8 cellular contexts compared by ENCODE assay signal in the genomic region with DNA sequence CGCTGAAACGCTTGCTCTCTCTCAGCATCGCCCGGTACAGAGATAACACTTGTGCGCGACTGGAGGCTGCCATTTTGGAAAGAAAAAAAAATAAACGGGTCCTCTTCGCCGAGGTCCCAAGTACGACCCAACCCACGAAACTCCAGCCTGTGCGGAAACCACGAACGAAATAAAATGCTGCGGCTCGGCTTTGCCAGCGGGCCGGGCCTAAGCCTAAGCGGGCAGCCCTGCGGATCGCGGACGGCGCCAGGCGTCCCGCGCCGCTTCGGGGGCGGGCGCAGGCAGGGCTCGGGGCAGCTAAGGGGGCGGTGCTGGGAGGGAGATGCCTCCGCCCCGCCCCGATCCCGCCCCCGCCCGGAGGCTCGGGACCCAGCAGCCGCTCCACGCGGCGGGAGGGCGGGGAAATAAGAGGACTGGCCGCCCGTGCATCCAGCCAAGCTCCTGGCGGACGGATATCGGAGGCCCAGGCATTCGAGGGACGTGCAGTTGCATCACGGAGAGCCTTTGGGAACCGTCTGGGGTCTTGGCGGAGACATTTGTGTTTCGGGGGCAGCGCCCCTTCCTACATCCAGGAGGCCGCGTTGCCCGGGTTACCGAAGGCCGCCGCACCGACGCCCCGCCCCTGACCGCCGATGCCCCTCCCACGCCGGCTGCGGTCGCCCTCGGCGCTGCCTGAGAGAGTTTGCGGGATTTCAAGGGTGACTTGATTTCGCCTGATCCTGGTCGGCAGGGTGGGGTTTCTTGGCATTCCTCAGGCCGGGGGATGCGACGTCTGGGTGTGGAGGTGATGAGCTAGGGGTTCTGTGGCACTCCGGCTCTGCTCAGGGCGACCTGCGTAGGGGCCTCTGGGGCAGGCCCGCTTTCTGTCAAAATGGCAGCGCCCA. TPM values are rescaled to one million over a fixed set of nuclear protein-coding genes. Genes with fewer than 3 reads are reported as not detected.
DNase-seq lines count a peak whose midpoint lies in the region; ATAC-seq lines count a peak whose summit lies in the region.

Gene FARS2, plus strand, starts transcription at position 853 of the 884 bp plus-strand sequence.
Gene LYRM4, minus strand, starts transcription at position 290 of the 884 bp plus-strand sequence. Its CDS starts 217 bp downstream, at position 73.

- peaks cover 36% of the 10 kb centered on the region for H3K79me1 ChIP-seq in mesenchymal stem cell (replicated peaks; ENCODE audit: low read length, poor library complexity, severe bottlenecking)

- H3K9me3 Mint-ChIP-seq in effector memory CD8-positive, alpha-beta T cell, result no peaks in the 10 kb centered on the region

- H2BK120ac ChIP-seq in mesenchymal stem cell (ENCODE audit: low read depth, low read length), result peak within 1 kb of the TSS; percentile 87

- peak within 1 kb of the TSS; percentile 100 for H2BK5ac ChIP-seq in mesenchymal stem cell (ENCODE audit: low read depth, low read length, poor library complexity, severe bottlenecking)

- H3K9me3 ChIP-seq in mesenchymal stem cell (ENCODE audit: control insufficient read depth, low read length), result no peaks in the 10 kb centered on the region

- ATAC-seq in GM21360 (IDR thresholded peaks at IDR 0.05; ENCODE audit: unreplicated experiment), result peak; percentile 69
- ATAC-seq in effector memory CD8-positive, alpha-beta T cell (replicated peaks), result peak; percentile 77

- H3K4me3 ChIP-seq in mesenchymal stem cell (ENCODE audit: insufficient read depth in 1 of 2, low read depth in 1 of 2, low read length in 2 of 2), result peak within 1 kb of the TSS; percentile 82 to 97

- no peak within 1 kb of the TSS for H2AK5ac ChIP-seq in mesenchymal stem cell (ENCODE audit: low read length, severe bottlenecking)

- H3K4me1 ChIP-seq in mesenchymal stem cell (ENCODE audit: control insufficient read depth, insufficient read depth, low read depth, low read length), result peaks cover 7% of the 10 kb centered on the region

- peaks cover 17 to 22% of the 10 kb centered on the region in 2 donors for H3K4me1 Mint-ChIP-seq in effector memory CD8-positive, alpha-beta T cell (ENCODE audit: low read depth in 2 of 2)

- H3K4ac ChIP-seq in mesenchymal stem cell (ENCODE audit: low read depth in 1 of 2, low read length in 2 of 2), result peak within 1 kb of the TSS; percentile 53 to 95

- peak within 1 kb of the TSS; percentile 89 to 97 for H3K4me3 Mint-ChIP-seq in effector memory CD8-positive, alpha-beta T cell

- peak within 1 kb of the TSS; percentile 99 to 100 for H3K27ac Mint-ChIP-seq in effector memory CD8-positive, alpha-beta T cell

- no peaks in the 10 kb centered on the region for H3K27me3 Mint-ChIP-seq in effector memory CD8-positive, alpha-beta T cell

- DNase-seq in COLO668 (lab: John Stamatoyannopoulos, UW; ENCODE audit: unreplicated experiment) (peak; percentile 88), HT-29 (ENCODE audit: low spot score) (peak; percentile 93), NOMO-1 treated with DMSO at 0.1 percent for 48 hours (lab: John Stamatoyannopoulos, UW; ENCODE audit: unreplicated experiment) (peak; percentile 83), mesenchymal stem cell (peak; percentile 90)
- DNase-seq in activated CD8-positive, alpha-beta memory T cell treated with anti-CD3 and anti-CD28 coated beads for 48 hours (ENCODE audit: low read depth in 2 of 3, low spot score in 2 of 3), result peak; percentile 83 to 91 (median 85)
- DNase-seq in effector memory CD8-positive, alpha-beta T cell, result peak; percentile 91 to 95 (median 95)
- peak; percentile 87 for DNase-seq in stimulated activated CD8-positive, alpha-beta memory T cell treated with anti-CD3 and anti-CD28 coated beads, Interleukin-12 subunit alpha, Interleukin-12 subunit beta, amount 100 ng/mL, for 24 hours (ENCODE audit: extremely low read depth)

- peak within 1 kb of the TSS; percentile 87 to 94 for H3K18ac ChIP-seq in mesenchymal stem cell (ENCODE audit: low read depth in 1 of 2, low read length in 2 of 2)

- H4K8ac ChIP-seq in mesenchymal stem cell (ENCODE audit: low read length), result peak within 1 kb of the TSS; percentile 96

- H2BK15ac ChIP-seq in mesenchymal stem cell (ENCODE audit: low read depth, poor library complexity, severe bottlenecking), result peak within 1 kb of the TSS; percentile 99

- H2BK12ac ChIP-seq in mesenchymal stem cell (ENCODE audit: low read length in 2 of 2), result no peak within 1 kb of the TSS

- no peak within 1 kb of the TSS for H3K23ac ChIP-seq in mesenchymal stem cell (ENCODE audit: low read length in 2 of 2)

- peak within 1 kb of the TSS; percentile 95 for H3K4me2 ChIP-seq in mesenchymal stem cell (ENCODE audit: low read length, poor library complexity, severe bottlenecking)

- peaks cover 28% of the 10 kb centered on the region for H3K36me3 Mint-ChIP-seq in effector memory CD8-positive, alpha-beta T cell (ENCODE audit: insufficient read depth)

- under 1% methylated on average over 85 of the region's 85 CpGs for WGBS in mesenchymal stem cell

- no peaks in the 10 kb centered on the region for H3K27me3 ChIP-seq in mesenchymal stem cell (ENCODE audit: control insufficient read depth in 1 of 2, insufficient read depth in 1 of 2, low read length in 2 of 2)

- H3K14ac ChIP-seq in mesenchymal stem cell (ENCODE audit: low read length in 2 of 2), result no peak within 1 kb of the TSS

- peak within 1 kb of the TSS; percentile 87 for H4K91ac ChIP-seq in mesenchymal stem cell (ENCODE audit: low read length)

- peak within 1 kb of the TSS; percentile 97 for H3K27ac ChIP-seq in mesenchymal stem cell (ENCODE audit: low read length, poor library complexity, severe bottlenecking)

- H3K9ac ChIP-seq in mesenchymal stem cell (ENCODE audit: low read length), result peak within 1 kb of the TSS; percentile 99

- peak within 1 kb of the TSS; percentile 67 for H2AFZ ChIP-seq in mesenchymal stem cell (ENCODE audit: low read depth, low read length)

- H3K36me3 ChIP-seq in mesenchymal stem cell (ENCODE audit: control insufficient read depth in 1 of 2, insufficient read depth in 2 of 2, low read depth in 1 of 2, low read length in 2 of 2), result peaks cover 9 to 10% of the 10 kb centered on the region in 2 experiments

RNA-seq across cellular contexts. Expression of gene FARS2, which starts in this region (rescaled TPM):
- 20.0 and 30.5 TPM in 2 replicates for total RNA-seq in HT-29 (2014; rRNA removed; shearing (Covaris generic))
- polyA plus RNA-seq in mesenchymal stem cell (2013, experiment 1 of 2), result 10.5 TPM
- polyA plus RNA-seq in mesenchymal stem cell (2013, experiment 2 of 2), result 10.5 TPM

RNA-seq across cellular contexts. Expression of gene LYRM4, which starts in this region (rescaled TPM):
- total RNA-seq in HT-29 (2014; rRNA removed; shearing (Covaris generic)), result 25.0 and 29.9 TPM in 2 replicates
- polyA plus RNA-seq in mesenchymal stem cell (2013, experiment 1 of 2), result 27.9 TPM
- polyA plus RNA-seq in mesenchymal stem cell (2013, experiment 2 of 2), result 29.6 TPM

Comparison
In these comparisons a context has a peak if more than half of its experiments do, and no peak if none do; other contexts are left out.
1. Peak in every context shown above with its lines: DNase-seq, ATAC-seq, H3K4me3 ChIP-seq and H3K27ac ChIP-seq.